Comparison of ENCODE assay signal across 1 cellular context in the genomic region with DNA sequence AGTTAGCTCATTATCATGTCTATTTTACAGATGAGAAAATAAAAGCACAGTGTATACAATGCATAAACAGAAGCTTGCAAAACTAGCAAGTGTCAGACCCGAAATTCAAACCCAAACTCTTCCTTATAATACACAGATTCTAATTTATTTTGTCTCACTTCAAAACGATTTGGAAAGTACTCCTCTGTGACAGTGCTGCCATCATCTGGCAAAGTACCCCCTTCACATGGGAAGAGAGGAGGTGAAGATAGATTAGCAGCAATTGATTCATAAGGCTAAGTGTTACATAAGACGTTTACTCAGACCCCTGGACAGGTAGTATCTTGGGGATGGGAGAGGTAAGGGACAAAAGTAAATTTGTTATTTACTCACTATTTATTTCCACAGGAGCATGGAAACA.
TF ChIP-seq lines count a peak whose summit lies in the region.

No MANE protein-coding gene starts in this region.

TF ChIP-seq in GM23338, 12 proteins besides CTCF, POLR2A, EP300 and RAD21 (continued from another document):
- TF ChIP-seq, protein P1, sequence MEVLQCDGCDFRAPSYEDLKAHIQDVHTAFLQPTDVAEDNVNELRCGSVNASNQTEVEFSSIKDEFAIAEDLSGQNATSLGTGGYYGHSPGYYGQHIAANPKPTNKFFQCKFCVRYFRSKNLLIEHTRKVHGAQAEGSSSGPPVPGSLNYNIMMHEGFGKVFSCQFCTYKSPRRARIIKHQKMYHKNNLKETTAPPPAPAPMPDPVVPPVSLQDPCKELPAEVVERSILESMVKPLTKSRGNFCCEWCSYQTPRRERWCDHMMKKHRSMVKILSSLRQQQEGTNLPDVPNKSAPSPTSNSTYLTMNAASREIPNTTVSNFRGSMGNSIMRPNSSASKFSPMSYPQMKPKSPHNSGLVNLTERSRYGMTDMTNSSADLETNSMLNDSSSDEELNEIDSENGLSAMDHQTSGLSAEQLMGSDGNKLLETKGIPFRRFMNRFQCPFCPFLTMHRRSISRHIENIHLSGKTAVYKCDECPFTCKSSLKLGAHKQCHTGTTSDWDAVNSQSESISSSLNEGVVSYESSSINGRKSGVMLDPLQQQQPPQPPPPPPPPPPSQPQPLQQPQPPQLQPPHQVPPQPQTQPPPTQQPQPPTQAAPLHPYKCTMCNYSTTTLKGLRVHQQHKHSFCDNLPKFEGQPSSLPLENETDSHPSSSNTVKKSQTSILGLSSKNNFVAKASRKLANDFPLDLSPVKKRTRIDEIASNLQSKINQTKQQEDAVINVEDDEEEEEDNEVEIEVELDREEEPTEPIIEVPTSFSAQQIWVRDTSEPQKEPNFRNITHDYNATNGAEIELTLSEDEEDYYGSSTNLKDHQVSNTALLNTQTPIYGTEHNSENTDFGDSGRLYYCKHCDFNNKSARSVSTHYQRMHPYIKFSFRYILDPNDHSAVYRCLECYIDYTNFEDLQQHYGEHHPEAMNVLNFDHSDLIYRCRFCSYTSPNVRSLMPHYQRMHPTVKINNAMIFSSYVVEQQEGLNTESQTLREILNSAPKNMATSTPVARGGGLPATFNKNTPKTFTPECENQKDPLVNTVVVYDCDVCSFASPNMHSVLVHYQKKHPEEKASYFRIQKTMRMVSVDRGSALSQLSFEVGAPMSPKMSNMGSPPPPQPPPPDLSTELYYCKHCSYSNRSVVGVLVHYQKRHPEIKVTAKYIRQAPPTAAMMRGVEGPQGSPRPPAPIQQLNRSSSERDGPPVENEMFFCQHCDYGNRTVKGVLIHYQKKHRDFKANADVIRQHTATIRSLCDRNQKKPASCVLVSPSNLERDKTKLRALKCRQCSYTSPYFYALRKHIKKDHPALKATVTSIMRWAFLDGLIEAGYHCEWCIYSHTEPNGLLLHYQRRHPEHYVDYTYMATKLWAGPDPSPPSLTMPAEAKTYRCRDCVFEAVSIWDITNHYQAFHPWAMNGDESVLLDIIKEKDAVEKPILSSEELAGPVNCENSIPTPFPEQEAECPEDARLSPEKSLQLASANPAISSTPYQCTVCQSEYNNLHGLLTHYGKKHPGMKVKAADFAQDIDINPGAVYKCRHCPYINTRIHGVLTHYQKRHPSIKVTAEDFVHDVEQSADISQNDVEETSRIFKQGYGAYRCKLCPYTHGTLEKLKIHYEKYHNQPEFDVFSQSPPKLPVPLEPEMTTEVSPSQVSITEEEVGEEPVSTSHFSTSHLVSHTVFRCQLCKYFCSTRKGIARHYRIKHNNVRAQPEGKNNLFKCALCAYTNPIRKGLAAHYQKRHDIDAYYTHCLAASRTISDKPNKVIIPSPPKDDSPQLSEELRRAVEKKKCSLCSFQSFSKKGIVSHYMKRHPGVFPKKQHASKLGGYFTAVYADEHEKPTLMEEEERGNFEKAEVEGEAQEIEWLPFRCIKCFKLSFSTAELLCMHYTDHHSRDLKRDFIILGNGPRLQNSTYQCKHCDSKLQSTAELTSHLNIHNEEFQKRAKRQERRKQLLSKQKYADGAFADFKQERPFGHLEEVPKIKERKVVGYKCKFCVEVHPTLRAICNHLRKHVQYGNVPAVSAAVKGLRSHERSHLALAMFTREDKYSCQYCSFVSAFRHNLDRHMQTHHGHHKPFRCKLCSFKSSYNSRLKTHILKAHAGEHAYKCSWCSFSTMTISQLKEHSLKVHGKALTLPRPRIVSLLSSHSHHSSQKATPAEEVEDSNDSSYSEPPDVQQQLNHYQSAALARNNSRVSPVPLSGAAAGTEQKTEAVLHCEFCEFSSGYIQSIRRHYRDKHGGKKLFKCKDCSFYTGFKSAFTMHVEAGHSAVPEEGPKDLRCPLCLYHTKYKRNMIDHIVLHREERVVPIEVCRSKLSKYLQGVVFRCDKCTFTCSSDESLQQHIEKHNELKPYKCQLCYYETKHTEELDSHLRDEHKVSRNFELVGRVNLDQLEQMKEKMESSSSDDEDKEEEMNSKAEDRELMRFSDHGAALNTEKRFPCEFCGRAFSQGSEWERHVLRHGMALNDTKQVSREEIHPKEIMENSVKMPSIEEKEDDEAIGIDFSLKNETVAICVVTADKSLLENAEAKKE (CRISPR knock-in tag; IDR thresholded peaks at IDR 0.05): no peak
TF ChIP-seq in GM23338: peak in this region for 0.
